In the genomic region with DNA sequence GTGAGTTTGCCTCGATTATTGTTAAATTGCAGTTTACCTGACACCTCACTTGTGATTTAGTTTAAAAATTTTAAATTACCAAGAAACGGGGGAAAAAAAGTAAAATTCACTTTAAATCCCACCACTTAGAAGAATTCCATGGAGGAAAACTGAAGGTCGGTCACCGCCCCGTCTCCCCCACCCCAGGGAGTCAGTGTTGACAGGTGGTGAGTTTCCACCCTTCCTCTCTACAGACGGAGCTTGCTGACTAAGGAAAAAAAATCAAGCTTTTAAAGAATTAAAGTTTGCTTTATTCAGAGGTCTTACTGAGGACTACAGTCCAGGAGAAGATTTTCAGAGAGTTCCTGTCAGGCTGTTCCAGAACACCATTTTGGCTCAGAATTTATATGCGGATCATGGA, we compare ENCODE assay signal across 29 cellular contexts. TPM values are rescaled to one million over a fixed set of nuclear protein-coding genes. Genes with fewer than 3 reads are reported as not detected.
"Had no signal": no experiment of that assay in that cellular context is flagged by ENCODE, and none has a peak within 500 bp of the region (broad histone marks: within the 10 kb centered on the region; RNA-seq: fewer than 3 reads in every experiment).

No MANE protein-coding gene starts in this region.

- H3K36me3 ChIP-seq: adrenal gland, breast epithelium, cardiac muscle cell, colonic mucosa, heart right ventricle had no signal

- H3K9me3 ChIP-seq: adrenal gland, breast epithelium, colonic mucosa, gastrocnemius medialis had no signal

- H3K27me3 ChIP-seq: adrenal gland, breast epithelium, cardiac muscle cell, colonic mucosa, foreskin keratinocyte, gastrocnemius medialis had no signal

- ATAC-seq: activated CD4-positive, alpha-beta T cell treated with anti-CD3 and anti-CD28 coated beads for 36 hours; activated CD8-positive, alpha-beta memory T cell treated with anti-CD3 and anti-CD28 coated beads, Interleukin-2, amount 10 ng/mL, durations not matched to agents 7 days and 5 days; activated CD8-positive, alpha-beta T cell treated with anti-CD3 and anti-CD28 coated beads, Interleukin-2, amount 10 ng/mL, durations not matched to agents 7 days and 5 days; activated naive CD8-positive, alpha-beta T cell treated with anti-CD3 and anti-CD28 coated beads, Interleukin-2, amount 50 U/mL, for 24 hours; esophagus mucosa; foreskin keratinocyte; gastrocnemius medialis; heart right ventricle had no signal

- H3K4me1 ChIP-seq: adrenal gland, breast epithelium, colonic mucosa, foreskin keratinocyte, gastrocnemius medialis, heart right ventricle had no signal

- DNase-seq: activated CD4-positive, alpha-beta memory T cell treated with anti-CD3 and anti-CD28 coated beads for 36 hours; activated CD4-positive, alpha-beta T cell treated with anti-CD3 and anti-CD28 coated beads for 36 hours; activated CD4-positive, CD25-positive, alpha-beta regulatory T cell; activated CD4-positive, CD25-positive, alpha-beta regulatory T cell treated with anti-CD3 and anti-CD28 coated beads, Interleukin-2, amount 50 U/mL, for 72 hours; activated CD8-positive, alpha-beta memory T cell treated with anti-CD3 and anti-CD28 coated beads, Interleukin-2, amount 10 ng/mL, durations not matched to agents 7 days and 5 days; activated CD8-positive, alpha-beta memory T cell treated with anti-CD3 and anti-CD28 coated beads, Interleukin-2, amount 50 U/mL, for 4 hours; activated CD8-positive, alpha-beta T cell treated with anti-CD3 and anti-CD28 coated beads, Interleukin-2, amount 10 ng/mL, durations not matched to agents 7 days and 5 days; activated effector memory CD4-positive, alpha-beta T cell treated with anti-CD3 and anti-CD28 coated beads, Interleukin-2, amount 50 U/mL, for 16 hours; activated naive CD4-positive, alpha-beta T cell treated with anti-CD3 and anti-CD28 coated beads for 36 hours; activated naive CD8-positive, alpha-beta T cell treated with anti-CD3 and anti-CD28 coated beads for 36 hours; activated naive CD8-positive, alpha-beta T cell treated with anti-CD3 and anti-CD28 coated beads, Interleukin-2, amount 50 U/mL, for 24 hours; activated T-cell treated with anti-CD3 and anti-CD28 coated beads, Interleukin-2, amount 50 U/mL, for 1 hour; activated T-cell treated with anti-CD3 and anti-CD28 coated beads, Interleukin-2, amount 50 U/mL, for 48 hours; adrenal gland; amygdala; aorta; central memory CD4-positive, alpha-beta T cell; cerebellar nuclear complex; colonic mucosa; effector CD8-positive, alpha-beta T cell; foreskin keratinocyte; gastrocnemius medialis; heart right ventricle; T-helper 2 cell had no signal

- H3K27ac ChIP-seq: adrenal gland, breast epithelium, cardiac muscle cell, colonic mucosa, foreskin keratinocyte, gastrocnemius medialis, heart right ventricle had no signal

- H3K4me3 ChIP-seq: adrenal gland, breast epithelium, cardiac muscle cell, colonic mucosa, gastrocnemius medialis, heart right ventricle had no signal

RNA-seq across cellular contexts. Expression of gene SLC22A1, which starts 42.3 kb away (rescaled TPM):
- total RNA-seq: activated naive CD4-positive, alpha-beta T cell treated with anti-CD3 and anti-CD28 coated beads for 36 hours; dermis microvascular lymphatic vessel endothelial cell; glomerular endothelial cell had no signal
- polyA plus RNA-seq: cardiac muscle cell had no signal
